In genomic region chr21:41187537-41188025, GRCh38 we compare ENCODE assay signal across 11 cellular contexts. TPM values are rescaled to one million over a fixed set of nuclear protein-coding genes. Genes with fewer than 3 reads are reported as not detected.
DNase-seq lines count a peak whose midpoint lies in the region; ATAC-seq and TF ChIP-seq lines count a peak whose summit lies in the region.
"Had no signal": no experiment of that assay in that cellular context is flagged by ENCODE, and none has a peak within 500 bp of the region (broad histone marks: within the 10 kb centered on the region; RNA-seq: fewer than 3 reads in every experiment).

No MANE protein-coding gene starts in this region.

- no peak for ATAC-seq in memory B cell (ENCODE audit: low read depth)
- ATAC-seq in left colon, result no peak

- no TSS peak for BruUV-seq in Caco-2 (replicated peaks; lab: Mats Ljungman, UMichigan)

- no peaks in the 10 kb centered on the region for H3F3A ChIP-seq in Loucy (ENCODE audit: low read depth)

- H2AFZ ChIP-seq in Loucy (ENCODE audit: low read length), result no peak overlapping the region
- H2AFZ ChIP-seq: GM23248 had no signal

- H3K4me3 ChIP-seq in Loucy (ENCODE audit: low read length, poor library complexity, severe bottlenecking) (peak overlapping the region; percentile 30), Caco-2 (ENCODE audit: low read depth, low read length) (no peak overlapping the region)
- H3K4me3 ChIP-seq: GM23248 had no signal

- intact Hi-C loops in Caco-2 (cut with micrococcal nuclease; ENCODE audit: unreplicated experiment) (no loop called here), posterior cingulate gyrus (cut with DNase I) (no loop called here), left colon (cut with DNase I, micrococcal nuclease) (no loop called here)

- H3K4me1 ChIP-seq in Loucy (ENCODE audit: insufficient read depth, low read length, poor library complexity, severe bottlenecking) (peaks cover 29% of the 10 kb centered on the region), Caco-2 (no peaks in the 10 kb centered on the region)
- H3K4me1 ChIP-seq: BE2C had no signal

- H3K27me3 Mint-ChIP-seq in memory B cell, result no peaks in the 10 kb centered on the region
- H3K27me3 Mint-ChIP-seq in Caco-2 (ENCODE audit: insufficient read depth, unreplicated experiment), result no peaks in the 10 kb centered on the region

- H3K36me3 ChIP-seq in Loucy (ENCODE audit: insufficient read depth, low read length) (no peaks in the 10 kb centered on the region; the same call in 1 of the 2 replicates), Caco-2 (ENCODE audit: control insufficient read depth, insufficient read depth, low read length) (no peaks in the 10 kb centered on the region)
- H3K36me3 ChIP-seq: BE2C had no signal

- peaks cover 2% of the 10 kb centered on the region; the same call in 1 of the 2 replicates for H3K9me3 ChIP-seq in Loucy (ENCODE audit: insufficient read depth, low read depth, low read length)
- H3K9me3 ChIP-seq in Caco-2, result peaks cover 3% of the 10 kb centered on the region; the same call in 1 of the 2 replicates
- H3K9me3 ChIP-seq: BE2C had no signal

- TF ChIP-seq CTCF in Loucy (conservative IDR thresholded peaks at IDR 0.05; ENCODE audit: low read length), result no peak
- TF ChIP-seq CTCF in Caco-2 (IDR thresholded peaks at IDR 0.05; ENCODE audit: insufficient read depth in 1 of 2, low read depth in 1 of 2, low read length in 1 of 2, severe bottlenecking in 1 of 2, unreplicated experiment in 1 of 2), result no peak

- H3K4me1 Mint-ChIP-seq in memory B cell (peaks cover 39% of the 10 kb centered on the region), Caco-2 (ENCODE audit: low read depth, unreplicated experiment) (no peaks in the 10 kb centered on the region)
- H3K4me1 Mint-ChIP-seq: CD4-positive, alpha-beta memory T cell had no signal

- H3K27ac Mint-ChIP-seq in memory B cell (peak overlapping the region; percentile 81), Caco-2 (ENCODE audit: unreplicated experiment) (no peak overlapping the region)
- H3K27ac Mint-ChIP-seq: CD4-positive, alpha-beta memory T cell had no signal

- H3K27me3 ChIP-seq in Loucy (ENCODE audit: insufficient read depth, low read length, poor library complexity, severe bottlenecking) (no peaks in the 10 kb centered on the region), Caco-2 (replicated peaks; ENCODE audit: control insufficient read depth, insufficient read depth, low read length) (no peaks in the 10 kb centered on the region)
- H3K27me3 ChIP-seq: BE2C had no signal

- DNase-seq in NCI-H510A treated with DMSO at 0.1 percent for 48 hours (lab: John Stamatoyannopoulos, UW) (peak; percentile 31), NCI-H510A (lab: John Stamatoyannopoulos, UW) (no peak), memory B cell (ENCODE audit: low spot score in 2 of 2) (no peak), Caco-2 (no peak), posterior cingulate gyrus (no peak), left colon (no peak)
- DNase-seq: BE2C; CD4-positive, alpha-beta memory T cell; DMS153; GM23248 had no signal

- no peaks in the 10 kb centered on the region for H4K20me1 ChIP-seq in Loucy (ENCODE audit: insufficient read depth, low read length, poor library complexity, severe bottlenecking)

- H3K4me2 ChIP-seq in Loucy (ENCODE audit: low read depth, low read length, poor library complexity, severe bottlenecking), result peak overlapping the region; percentile 57

- peaks cover 6% of the 10 kb centered on the region for H3K9me3 Mint-ChIP-seq in memory B cell
- H3K9me3 Mint-ChIP-seq in Caco-2 (ENCODE audit: unreplicated experiment), result peaks cover 27% of the 10 kb centered on the region

- no peaks in the 10 kb centered on the region for H3K9me2 ChIP-seq in Loucy (replicated peaks; ENCODE audit: low read depth, low read length)

- H3K4me3 Mint-ChIP-seq in memory B cell, result peak overlapping the region; percentile 35
- no peak overlapping the region for H3K4me3 Mint-ChIP-seq in Caco-2 (ENCODE audit: unreplicated experiment)
- H3K4me3 Mint-ChIP-seq: CD4-positive, alpha-beta memory T cell had no signal

- H3K36me3 Mint-ChIP-seq in memory B cell (peaks cover 11% of the 10 kb centered on the region), Caco-2 (ENCODE audit: insufficient read depth, unreplicated experiment) (no peaks in the 10 kb centered on the region)
- H3K36me3 Mint-ChIP-seq: CD4-positive, alpha-beta memory T cell had no signal

- no peak overlapping the region for H3K9ac ChIP-seq in Loucy (ENCODE audit: low read depth, low read length, poor library complexity, severe bottlenecking)
- H3K9ac ChIP-seq: GM23248 had no signal

- CTCF ChIA-PET in Caco-2 (lab: Charles Lee), result no interaction called here

- H3K79me2 ChIP-seq in Loucy (ENCODE audit: insufficient read depth, low read length), result peaks cover 9% of the 10 kb centered on the region; the same call in 1 of the 2 replicates

- POLR2A ChIA-PET in Caco-2 (lab: Charles Lee), result interaction anchor here (0.6 kb wide), 1 partner anchor 30 kb away, joined by 3 read pairs; no protein-coding TSS in a partner anchor

RNA-seq across cellular contexts. Expression of gene BACE2, which starts 19.6 kb away (rescaled TPM):
- total RNA-seq in Caco-2 (2022) (8.8 and 10.1 TPM in 2 replicates), left colon (10 to 100 TPM; 59.3 to 65.1 TPM)
- total RNA-seq: CD4-positive, alpha-beta memory T cell had no signal
